Comparison of ENCODE assay signal across 8 cellular contexts in the genomic region with DNA sequence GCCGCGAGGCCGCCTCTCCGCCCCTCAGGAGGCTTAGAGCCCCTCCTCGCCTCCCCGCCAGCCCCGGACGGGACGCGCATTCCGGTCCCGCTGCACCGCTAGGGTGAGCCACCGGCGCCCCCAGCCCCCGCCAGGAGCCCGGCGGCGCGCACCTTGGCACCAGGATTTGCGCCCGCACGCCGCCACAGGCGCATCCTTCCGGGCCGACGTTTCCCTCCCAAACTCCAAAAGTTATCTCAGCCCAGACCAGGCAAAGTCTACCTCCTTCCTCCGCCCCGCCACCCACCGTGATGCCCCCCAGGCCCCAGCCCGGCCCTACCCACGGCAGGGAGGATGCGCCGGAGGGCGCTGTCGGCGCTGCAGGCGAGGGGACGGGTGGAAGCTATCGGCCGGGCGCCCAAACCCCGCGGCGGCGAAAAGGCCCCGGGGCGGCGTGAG. TPM values are rescaled to one million over a fixed set of nuclear protein-coding genes. Genes with fewer than 3 reads are reported as not detected.
DNase-seq lines count a peak whose midpoint lies in the region; ATAC-seq, FAIRE-seq and TF ChIP-seq lines count a peak whose summit lies in the region.

No MANE protein-coding gene starts in this region.

- peak overlapping the region; percentile 54 for H3K27ac Mint-ChIP-seq in endothelial cell (ENCODE audit: unreplicated experiment)
- H3K27ac Mint-ChIP-seq in naive thymus-derived CD8-positive, alpha-beta T cell, result peak overlapping the region in 1 of 10 donors; percentile 49

- POLR2A ChIA-PET in naive thymus-derived CD8-positive, alpha-beta T cell (lab: Charles Lee), result interaction anchor here (0.8 kb wide), 1 partner anchor 71 kb away, joined by 3 read pairs; no protein-coding TSS in a partner anchor

- TF ChIP-seq CTCF in endothelial cell (IDR thresholded peaks at IDR 0.05; ENCODE audit: unreplicated experiment), result no peak

- H3K4me1 Mint-ChIP-seq in endothelial cell (ENCODE audit: unreplicated experiment), result peaks cover 16% of the 10 kb centered on the region
- H3K4me1 Mint-ChIP-seq in naive thymus-derived CD8-positive, alpha-beta T cell, result peaks cover 0 to 8% (median 4%) of the 10 kb centered on the region in 4 donors

- ATAC-seq in Right ventricle myocardium inferior (peak; percentile 39), GM21825 (IDR thresholded peaks at IDR 0.05; ENCODE audit: unreplicated experiment) (no peak), HG02938 (IDR thresholded peaks at IDR 0.05; ENCODE audit: unreplicated experiment) (no peak)
- ATAC-seq in naive thymus-derived CD8-positive, alpha-beta T cell, result peak; percentile 68 to 72

- no peak for FAIRE-seq in urothelium cell line (lab: Jason Lieb, UNC)

- H3K9me3 Mint-ChIP-seq in endothelial cell (ENCODE audit: unreplicated experiment), result no peaks in the 10 kb centered on the region
- H3K9me3 Mint-ChIP-seq in naive thymus-derived CD8-positive, alpha-beta T cell, result peaks cover 0 to 2% (median 0%) of the 10 kb centered on the region in 9 donors

- intact Hi-C loops in Right ventricle myocardium inferior (cut with DNase I) (no loop called here), cardiac septum (cut with DNase I) (no loop called here)

- H3K27me3 Mint-ChIP-seq in endothelial cell (ENCODE audit: unreplicated experiment), result peaks cover 2% of the 10 kb centered on the region
- H3K27me3 Mint-ChIP-seq in naive thymus-derived CD8-positive, alpha-beta T cell, result peaks cover 0 to 2% (median 0%) of the 10 kb centered on the region in 5 donors

- peak overlapping the region; percentile 91 for H3K4me3 Mint-ChIP-seq in endothelial cell (ENCODE audit: unreplicated experiment)
- H3K4me3 Mint-ChIP-seq in naive thymus-derived CD8-positive, alpha-beta T cell, result peak overlapping the region; percentile 72 to 86 (median 80)

- no peaks in the 10 kb centered on the region for H3K36me3 Mint-ChIP-seq in endothelial cell (ENCODE audit: low read depth, unreplicated experiment)
- no peaks in the 10 kb centered on the region for H3K36me3 Mint-ChIP-seq in naive thymus-derived CD8-positive, alpha-beta T cell

- DNase-seq in Right ventricle myocardium inferior (ENCODE audit: missing footprints) (no peak), cardiac septum (ENCODE audit: low spot score) (no peak), endothelial cell (ENCODE audit: low spot score) (peak; percentile 47), urothelium cell line (ENCODE audit: low spot score) (peak; percentile 35)
- DNase-seq in activated CD4-positive, CD25-positive, alpha-beta regulatory T cell treated with anti-CD3 and anti-CD28 coated beads, Interleukin-2, amount 50 U/mL, for 72 hours, result peak; percentile 31
- peak in 7 of 10 donors; percentile 3 to 59 (median 17) for DNase-seq in naive thymus-derived CD8-positive, alpha-beta T cell

RNA-seq across cellular contexts. Expression of a gene that starts 0.5 kb away (rescaled TPM):
- total RNA-seq in Right ventricle myocardium inferior, result 1.4 TPM
- total RNA-seq in cardiac septum, result 0.97 TPM
- 26.0 TPM for total RNA-seq in endothelial cell (ENCODE audit: unreplicated experiment)
- 1 to 10 TPM; 2.1 to 2.4 TPM for total RNA-seq in naive thymus-derived CD8-positive, alpha-beta T cell
- polyA plus RNA-seq in naive thymus-derived CD8-positive, alpha-beta T cell, result 1 to 10 TPM in 1 of 3 donors, under 1 TPM in 2; 0.47 to 1.1 (median 0.66) TPM

Comparison
In these comparisons a context has a peak if more than half of its experiments do, and no peak if none do; other contexts are left out.
1. ATAC-seq: peak in Right ventricle myocardium inferior (single experiment) and naive thymus-derived CD8-positive, alpha-beta T cell (2 of 2); none in GM21825 (single experiment) and HG02938 (single experiment).
2. DNase-seq: peak in activated CD4-positive, CD25-positive, alpha-beta regulatory T cell treated with anti-CD3 and anti-CD28 coated beads, Interleukin-2, amount 50 U/mL, for 72 hours (single experiment), endothelial cell (single experiment), naive thymus-derived CD8-positive, alpha-beta T cell (7 of 10) and urothelium cell line (single experiment); none in Right ventricle myocardium inferior (single experiment) and cardiac septum (single experiment).